8 cellular contexts compared by ENCODE assay signal in genomic region chr1:1116701-1117468, GRCh38. TPM values are rescaled to one million over a fixed set of nuclear protein-coding genes. Genes with fewer than 3 reads are reported as not detected.
A peak's percentile ranks its signal among the peaks of the same experiment; 100 is the strongest.
DNase-seq lines count a peak whose midpoint lies in the region; ATAC-seq, FAIRE-seq and TF ChIP-seq lines count a peak whose summit lies in the region.

No MANE protein-coding gene starts in this region.

- no peaks in the 10 kb centered on the region for H3K9me1 ChIP-seq in endothelial cell of umbilical vein (replicated peaks; ENCODE audit: control insufficient read depth, extremely low read depth, insufficient read depth, low read length)

- H3K36me3 ChIP-seq in heart left ventricle (peaks cover 0 to 6% (median 0%) of the 10 kb centered on the region in 9 donors), endothelial cell of umbilical vein (ENCODE audit: control insufficient read depth in 2 of 2, extremely low read depth in 1 of 2, insufficient read depth in 2 of 2, low read length in 2 of 2) (no peaks in the 10 kb centered on the region), neuron (ENCODE audit: insufficient read depth, low read length) (peaks cover 7% of the 10 kb centered on the region)

- H4K20me1 ChIP-seq in endothelial cell of umbilical vein (replicated peaks; ENCODE audit: control insufficient read depth, extremely low read depth, insufficient read depth, low read length), result no peaks in the 10 kb centered on the region

- CTCF ChIA-PET in endothelial cell of umbilical vein (lab: Charles Lee), result interaction anchor here (6.9 kb wide), 1 partner anchor 175 kb away, joined by 286 read pairs; no protein-coding TSS in a partner anchor

- TF ChIP-seq POLR2A in heart left ventricle (IDR thresholded peaks at IDR 0.05), result no peak
- no peak for TF ChIP-seq POLR2A in endothelial cell of umbilical vein (IDR thresholded peaks at IDR 0.05; ENCODE audit: low read depth, low read length)

- POLR2A ChIA-PET in endothelial cell of umbilical vein (lab: Charles Lee), result no interaction called here

- DNase-seq in heart left ventricle (peak in 1 of 5 donors; percentile 76), Right ventricle myocardium inferior (ENCODE audit: missing footprints) (no peak), endothelial cell of umbilical vein (ENCODE audit: low read depth, low spot score) (peak; percentile 9), cerebellum (ENCODE audit: low spot score) (no peak)

- H3K4me1 ChIP-seq in heart left ventricle (peaks cover 0 to 18% (median 6%) of the 10 kb centered on the region in 12 donors), endothelial cell of umbilical vein (ENCODE audit: control insufficient read depth, extremely low read depth, insufficient read depth, low read length) (no peaks in the 10 kb centered on the region), neuron (ENCODE audit: insufficient read depth, low read length) (peaks cover 9% of the 10 kb centered on the region)

- H3K4me2 ChIP-seq in endothelial cell of umbilical vein (ENCODE audit: insufficient read depth, low read length), result peak overlapping the region; percentile 73

- H3K9ac ChIP-seq in endothelial cell of umbilical vein (replicated peaks; ENCODE audit: extremely low read depth, insufficient read depth, low read length), result no peak overlapping the region

- 8 to 12% (median 11%) methylated on average over 19 to 47 of the region's 47 CpGs for WGBS in heart left ventricle, 4 donors

- H2AFZ ChIP-seq in endothelial cell of umbilical vein (ENCODE audit: low read depth, low read length) (peak overlapping the region; percentile 35), neuron (ENCODE audit: low read depth, low read length) (peak overlapping the region; percentile 93)

- dilution Hi-C loops in endothelial cell of umbilical vein (cut with MboI; ENCODE audit: extremely low pct_ligation_motif_present, low sequenced_read_pairs), result no loop called here

- H3K27me3 ChIP-seq in heart left ventricle (peaks cover 0 to 22% (median 0%) of the 10 kb centered on the region in 9 donors), endothelial cell of umbilical vein (ENCODE audit: control insufficient read depth in 2 of 2, insufficient read depth in 2 of 2, low read length in 2 of 2) (peaks cover 0 to 2% of the 10 kb centered on the region in 2 experiments), neuron (ENCODE audit: insufficient read depth, low read length) (peaks cover 30% of the 10 kb centered on the region)

- no peak for FAIRE-seq in endothelial cell of umbilical vein (lab: Jason Lieb, UNC)

- peaks cover 2% of the 10 kb centered on the region for H3K79me2 ChIP-seq in endothelial cell of umbilical vein (ENCODE audit: control insufficient read depth, insufficient read depth, low read length)

- H3K4me3 ChIP-seq in heart left ventricle, result peak overlapping the region; percentile 41 to 98 (median 93)
- peak overlapping the region; percentile 59 for H3K4me3 ChIP-seq in WI38 (ENCODE audit: low read depth, low read length)
- H3K4me3 ChIP-seq in endothelial cell of umbilical vein (replicated peaks in 1 of 3; ENCODE audit: insufficient read depth in 1 of 3, low read depth in 1 of 3, low read length in 3 of 3), result peak overlapping the region in 2 of 3 experiments; percentile 9 to 38
- peak overlapping the region; percentile 58 for H3K4me3 ChIP-seq in neuron (ENCODE audit: low read length)

- no peak for TF ChIP-seq CTCF in heart left ventricle (IDR thresholded peaks at IDR 0.05)
- TF ChIP-seq CTCF in WI38 (IDR thresholded peaks at IDR 0.05; ENCODE audit: low read depth, low read length), result no peak
- no peak for TF ChIP-seq CTCF in endothelial cell of umbilical vein (IDR thresholded peaks at IDR 0.05; ENCODE audit: extremely low read depth in 1 of 2, insufficient read depth in 1 of 2, low read depth in 1 of 2, low read length in 2 of 2)

- H3K9me3 ChIP-seq in heart left ventricle (peaks cover 0 to 13% (median 4%) of the 10 kb centered on the region in 12 donors), endothelial cell of umbilical vein (replicated peaks; ENCODE audit: control insufficient read depth, insufficient read depth, low read length) (no peaks in the 10 kb centered on the region), neuron (ENCODE audit: low read length) (peaks cover 15% of the 10 kb centered on the region)

- intact Hi-C loops in heart left ventricle (cut with DNase I), result loop anchor here in 4 of 10 donors (1.0 to 10.0 kb wide), 5 partner anchors 82 to 498 kb away; partner anchors contain the start of genes B3GALT6 (in 2 of the 4), SDF4 (in 2 of the 4), AURKAIP1 (in 1 of the 4) and MIB2 (in 1 of the 4)
- intact Hi-C loops in Right ventricle myocardium inferior (cut with DNase I), result no loop called here
- intact Hi-C loops in endothelial cell of umbilical vein (cut with micrococcal nuclease), result loop anchor here (2.0 to 5.0 kb wide), 5 partner anchors 38 to 132 kb away; no protein-coding TSS in a partner anchor

- BruUV-seq in endothelial cell of umbilical vein (replicated peaks; lab: Mats Ljungman, UMichigan), result no TSS peak

- H3K27ac ChIP-seq in heart left ventricle (peak overlapping the region in 1 of 12 donors; percentile 34), endothelial cell of umbilical vein (ENCODE audit: insufficient read depth, low read depth, low read length) (no peak overlapping the region)

- ATAC-seq in heart left ventricle, result no peak
- ATAC-seq in Right ventricle myocardium inferior, result no peak
- ATAC-seq in GM21529 (IDR thresholded peaks at IDR 0.05; ENCODE audit: unreplicated experiment), result no peak
- ATAC-seq in HG02610 (IDR thresholded peaks at IDR 0.05; ENCODE audit: unreplicated experiment), result no peak

TF ChIP-seq in endothelial cell of umbilical vein, 7 proteins besides CTCF, POLR2A, EP300 and RAD21:
- no peak for TF ChIP-seq MYC (IDR thresholded peaks at IDR 0.05; ENCODE audit: low read depth, low read length)
- no peak for TF ChIP-seq MAX (IDR thresholded peaks at IDR 0.05; ENCODE audit: insufficient read depth, insufficient read length)
- TF ChIP-seq EZH2 (IDR thresholded peaks at IDR 0.05; ENCODE audit: borderline replicate concordance, low read depth, low read length, severe bottlenecking), result no peak
- TF ChIP-seq POLR2AphosphoS5 (IDR thresholded peaks at IDR 0.05; ENCODE audit: insufficient read depth, low read depth, low read length), result no peak
- no peak for TF ChIP-seq GATA2 (IDR thresholded peaks at IDR 0.05; ENCODE audit: insufficient read depth, insufficient read length, low read depth, low read length)
- no peak for TF ChIP-seq JUN (IDR thresholded peaks at IDR 0.05; ENCODE audit: borderline replicate concordance, insufficient read depth, insufficient read length, low read depth)
- no peak for TF ChIP-seq FOS (IDR thresholded peaks at IDR 0.05; ENCODE audit: borderline replicate concordance, insufficient read depth, low read length)

RNA-seq across cellular contexts. Expression of gene C1orf159, which starts 1.0 kb away (rescaled TPM):
- total RNA-seq in heart left ventricle (1 to 10 TPM; 3.7 to 6.6 (median 4.2) TPM), Right ventricle myocardium inferior (2.9 TPM), endothelial cell of umbilical vein (19.7 and 20.1 TPM in 2 replicates), cerebellum (11.3 TPM)
- polyA plus RNA-seq in heart left ventricle (1 to 10 TPM; 7.1 to 7.2 TPM), endothelial cell of umbilical vein (16.1 and 20.1 TPM in 2 replicates)
- polyA plus RNA-seq in endothelial cell of umbilical vein (2011; cell fraction: cytosol; rRNA removed), result 6.9 and 10.8 TPM in 2 replicates
- polyA plus RNA-seq in endothelial cell of umbilical vein (2011; cell fraction: nucleus; rRNA removed), result 34.3 and 36.5 TPM in 2 replicates
- polyA plus RNA-seq in endothelial cell of umbilical vein (2012), result 7.3 and 8.7 TPM in 2 replicates
- 3.6 and 4.6 TPM in 2 replicates for polyA minus RNA-seq in endothelial cell of umbilical vein
- polyA minus RNA-seq in endothelial cell of umbilical vein (2011; cell fraction: cytosol; rRNA and poly(A)+ RNA removed), result 9.5 TPM
- polyA minus RNA-seq in endothelial cell of umbilical vein (2011; cell fraction: nucleus; rRNA and poly(A)+ RNA removed), result 6.0 and 13.7 TPM in 2 replicates

RNA-seq across cellular contexts. Expression of gene RNF223, which starts 42.8 kb away (rescaled TPM):
- total RNA-seq in heart left ventricle, result not detected
- polyA plus RNA-seq in heart left ventricle, result not detected
- total RNA-seq in Right ventricle myocardium inferior, result not detected
- total RNA-seq in endothelial cell of umbilical vein, result not detected in 2 replicates
- polyA plus RNA-seq in endothelial cell of umbilical vein, result not detected in 2 replicates
- not detected in 2 replicates for polyA plus RNA-seq in endothelial cell of umbilical vein (2011; cell fraction: cytosol; rRNA removed)
- not detected in 2 replicates for polyA plus RNA-seq in endothelial cell of umbilical vein (2011; cell fraction: nucleus; rRNA removed)
- not detected in 2 replicates for polyA plus RNA-seq in endothelial cell of umbilical vein (2012)
- polyA minus RNA-seq in endothelial cell of umbilical vein, result not detected in 2 replicates
- polyA minus RNA-seq in endothelial cell of umbilical vein (2011; cell fraction: cytosol; rRNA and poly(A)+ RNA removed), result 3.4 TPM
- not detected in 2 replicates for polyA minus RNA-seq in endothelial cell of umbilical vein (2011; cell fraction: nucleus; rRNA and poly(A)+ RNA removed)
- not detected for total RNA-seq in cerebellum

RNA-seq across cellular contexts. Expression of gene TTLL10, which starts 56.8 kb away (rescaled TPM):
- total RNA-seq in heart left ventricle, result under 1 TPM in 5 of 9 donors, not detected in 4; 0.14 to 0.53 (median 0.27) TPM
- under 1 TPM; 0.03 to 0.19 TPM for polyA plus RNA-seq in heart left ventricle
- total RNA-seq in Right ventricle myocardium inferior, result 0.24 TPM
- not detected in 2 replicates for total RNA-seq in endothelial cell of umbilical vein
- polyA plus RNA-seq in endothelial cell of umbilical vein, result not detected in 2 replicates
- polyA plus RNA-seq in endothelial cell of umbilical vein (2011; cell fraction: cytosol; rRNA removed), result not detected in 2 replicates
- polyA plus RNA-seq in endothelial cell of umbilical vein (2011; cell fraction: nucleus; rRNA removed), result not detected in 2 replicates
- polyA plus RNA-seq in endothelial cell of umbilical vein (2012), result not detected in 2 replicates
- polyA minus RNA-seq in endothelial cell of umbilical vein, result not detected in 2 replicates
- not detected for polyA minus RNA-seq in endothelial cell of umbilical vein (2011; cell fraction: cytosol; rRNA and poly(A)+ RNA removed)
- not detected in 2 replicates for polyA minus RNA-seq in endothelial cell of umbilical vein (2011; cell fraction: nucleus; rRNA and poly(A)+ RNA removed)
- total RNA-seq in cerebellum, result 0.18 TPM

Comparison
In these comparisons a context has a peak if more than half of its experiments do, and no peak if none do; other contexts are left out.
1. H3K4me3 ChIP-seq: peak in every context shown above with its lines; median percentile 93 in heart left ventricle; 59 in WI38; 58 in neuron; 24 in endothelial cell of umbilical vein.